Comparison of ENCODE assay signal across 14 cellular contexts in genomic region chr12:89098390-89099102, GRCh38.
DNase-seq lines count a peak whose midpoint lies in the region; ATAC-seq, FAIRE-seq and TF ChIP-seq lines count a peak whose summit lies in the region.
"Had no signal": no experiment of that assay in that cellular context is flagged by ENCODE, and none has a peak within 500 bp of the region (broad histone marks: within the 10 kb centered on the region; RNA-seq: fewer than 3 reads in every experiment).

No MANE protein-coding gene starts in this region.

- H3K9ac ChIP-seq in astrocyte (ENCODE audit: low read length) (no peak overlapping the region), mammary epithelial cell (ENCODE audit: insufficient read depth, low read length) (no peak overlapping the region)

- dilution Hi-C loops in mammary epithelial cell (cut with HindIII; ENCODE audit: low sequenced_read_pairs) = loop anchor here (5.0 kb wide), 1 partner anchor 39 kb away; no protein-coding TSS in a partner anchor

- peak overlapping the region; percentile 57 for H2AFZ ChIP-seq in astrocyte (ENCODE audit: low read depth, low read length)
- H2AFZ ChIP-seq in mammary epithelial cell (ENCODE audit: low read depth, low read length) = no peak overlapping the region

- H3K27ac ChIP-seq in astrocyte (ENCODE audit: low read depth, low read length) (no peak overlapping the region), iPS DF 6.9 (ENCODE audit: low read length) (no peak overlapping the region), mammary epithelial cell (ENCODE audit: insufficient read depth, low read depth, low read length) (no peak overlapping the region)
- H3K27ac ChIP-seq: tibial nerve had no signal

- no peaks in the 10 kb centered on the region for H3K36me3 ChIP-seq in astrocyte (ENCODE audit: insufficient read depth, low read length)
- H3K36me3 ChIP-seq in iPS DF 6.9 (ENCODE audit: control insufficient read depth, insufficient read depth, low read length) = no peaks in the 10 kb centered on the region; the same call in 1 of the 2 replicates
- no peaks in the 10 kb centered on the region for H3K36me3 ChIP-seq in mammary epithelial cell (ENCODE audit: insufficient read depth, low read length)
- H3K36me3 ChIP-seq: tibial nerve had no signal

- no peak for FAIRE-seq in astrocyte (lab: Jason Lieb, UNC)
- FAIRE-seq: islet of Langerhans had no signal

- BruUV-seq in mammary epithelial cell (replicated peaks; lab: Mats Ljungman, UMichigan) = no TSS peak

- H3K9me3 Mint-ChIP-seq in astrocyte (ENCODE audit: unreplicated experiment) = no peaks in the 10 kb centered on the region
- H3K9me3 Mint-ChIP-seq: effector memory CD8-positive, alpha-beta T cell had no signal

- no peaks in the 10 kb centered on the region for H3K27me3 ChIP-seq in astrocyte (ENCODE audit: insufficient read depth, low read length)
- no peaks in the 10 kb centered on the region for H3K27me3 ChIP-seq in iPS DF 6.9 (ENCODE audit: control insufficient read depth, insufficient read depth, low read length)
- H3K27me3 ChIP-seq in mammary epithelial cell (ENCODE audit: insufficient read depth, low read length) = no peaks in the 10 kb centered on the region
- H3K27me3 ChIP-seq: tibial nerve had no signal

- in situ Hi-C loops in mammary epithelial cell (cut with MboI; ENCODE audit: low sequenced_read_pairs in 2 of 2) = no loop called here

- no peaks in the 10 kb centered on the region for H4K20me1 ChIP-seq in astrocyte (ENCODE audit: insufficient read depth, low read length)
- H4K20me1 ChIP-seq in mammary epithelial cell (ENCODE audit: insufficient read depth, low read length) = no peaks in the 10 kb centered on the region

- H3K4me1 ChIP-seq in astrocyte (ENCODE audit: insufficient read depth, low read length) (peaks cover 5% of the 10 kb centered on the region), iPS DF 6.9 (ENCODE audit: control insufficient read depth, insufficient read depth, low read length) (peaks cover 11% of the 10 kb centered on the region; the same call in 1 of the 2 replicates), mammary epithelial cell (ENCODE audit: insufficient read depth, low read length) (no peaks in the 10 kb centered on the region)
- H3K4me1 ChIP-seq: tibial nerve had no signal

- no CpG with 5 or more reads among the region's 13 CpGs for WGBS in iPS DF 6.9 (ENCODE audit: insufficient coverage, insufficient read length)
- 73% methylated on average over 12 of the region's 13 CpGs for WGBS in mammary epithelial cell (ENCODE audit: low coverage, missing lambda C conversion rate)

- H3K4me2 ChIP-seq in astrocyte (ENCODE audit: low read length) (peak overlapping the region; percentile 44), mammary epithelial cell (ENCODE audit: insufficient read depth, low read depth, low read length) (no peak overlapping the region)

- no peaks in the 10 kb centered on the region for H3K4me1 Mint-ChIP-seq in astrocyte (ENCODE audit: low read depth, unreplicated experiment)

- no peak for TF ChIP-seq CTCF in AG10803 (conservative IDR thresholded peaks at IDR 0.05; ENCODE audit: low read length)
- TF ChIP-seq CTCF in astrocyte (IDR thresholded peaks at IDR 0.05; ENCODE audit: insufficient read depth, low read depth, low read length) = no peak
- TF ChIP-seq CTCF in mammary epithelial cell (conservative IDR thresholded peaks at IDR 0.05 in 1 of 2, IDR thresholded peaks at IDR 0.05 in 1 of 2; ENCODE audit: extremely low read depth in 1 of 2, insufficient read depth in 1 of 2, low read depth in 1 of 2, low read length in 2 of 2) = no peak

- H3K4me3 ChIP-seq in AG10803 (ENCODE audit: low read length) (no peak overlapping the region), astrocyte (ENCODE audit: insufficient read depth, low read depth, low read length) (no peak overlapping the region), iPS DF 6.9 (ENCODE audit: low read length) (no peak overlapping the region), mammary epithelial cell (replicated peaks in 1 of 3; ENCODE audit: insufficient read depth in 1 of 3, low read depth in 2 of 3, low read length in 3 of 3) (no peak overlapping the region)
- H3K4me3 ChIP-seq: tibial nerve had no signal

- ATAC-seq in GM21447 (IDR thresholded peaks at IDR 0.05; ENCODE audit: unreplicated experiment) = no peak
- no peak for ATAC-seq in stimulated activated naive CD8-positive, alpha-beta T cell treated with anti-CD3 and anti-CD28 coated beads, Interleukin-15, Interleukin-2, amounts not matched to agents 100 U/mL and 50 U/mL, for 24 hours
- no peak for ATAC-seq in HG02885 (IDR thresholded peaks at IDR 0.05; ENCODE audit: poor library complexity, unreplicated experiment)
- ATAC-seq: activated CD8-positive, alpha-beta T cell treated with anti-CD3 and anti-CD28 coated beads, Interleukin-2, amount 10 ng/mL, durations not matched to agents 7 days and 5 days; effector memory CD8-positive, alpha-beta T cell had no signal

- H3K9me3 ChIP-seq in astrocyte (ENCODE audit: insufficient read depth, low read depth, low read length) = no peaks in the 10 kb centered on the region
- H3K9me3 ChIP-seq in iPS DF 6.9 (ENCODE audit: control insufficient read depth, insufficient read depth, low read length) = no peaks in the 10 kb centered on the region
- H3K9me3 ChIP-seq in mammary epithelial cell (replicated peaks; ENCODE audit: insufficient read depth, low read length) = no peaks in the 10 kb centered on the region
- H3K9me3 ChIP-seq: tibial nerve had no signal

- no peaks in the 10 kb centered on the region for H3K36me3 Mint-ChIP-seq in astrocyte (ENCODE audit: low read depth, unreplicated experiment)
- H3K36me3 Mint-ChIP-seq: activated naive CD8-positive, alpha-beta T cell had no signal

- H3K4me3 Mint-ChIP-seq in astrocyte (ENCODE audit: unreplicated experiment) = no peak overlapping the region
- H3K4me3 Mint-ChIP-seq: activated CD8-positive, alpha-beta T cell treated with anti-CD3 and anti-CD28 coated beads, Interleukin-2, amount 10 ng/mL, durations not matched to agents 7 days and 5 days; activated naive CD8-positive, alpha-beta T cell; effector memory CD8-positive, alpha-beta T cell had no signal

- H3K27me3 Mint-ChIP-seq in astrocyte (ENCODE audit: low read depth, unreplicated experiment) = no peaks in the 10 kb centered on the region

- CTCF ChIA-PET in mammary epithelial cell (lab: Charles Lee; ENCODE audit: low non-redundant PET) = no interaction called here

- peak; percentile 12 for DNase-seq in AG10803 (ENCODE audit: low read depth)
- DNase-seq in NCI-H1092 treated with DMSO at 0.1 percent for 48 hours (lab: John Stamatoyannopoulos, UW) = peak; percentile 72
- peak; percentile 12 for DNase-seq in astrocyte (ENCODE audit: low read depth)
- DNase-seq in iPS DF 6.9 (ENCODE audit: low read depth, low spot score) = peak; percentile 63
- DNase-seq in stimulated activated naive CD8-positive, alpha-beta T cell treated with anti-CD3 and anti-CD28 coated beads, Interleukin-15, Interleukin-2, amounts not matched to agents 100 U/mL and 50 U/mL, for 24 hours = no peak
- no peak for DNase-seq in mammary epithelial cell
- DNase-seq: activated CD8-positive, alpha-beta T cell treated with anti-CD3 and anti-CD28 coated beads, Interleukin-2, amount 10 ng/mL, durations not matched to agents 7 days and 5 days; effector memory CD8-positive, alpha-beta T cell; NCI-H446 treated with DMSO at 0.1 percent for 48 hours had no signal

- intact Hi-C loops in mammary epithelial cell (cut with micrococcal nuclease) = no loop called here

- no peak overlapping the region for H3K27ac Mint-ChIP-seq in astrocyte (ENCODE audit: unreplicated experiment)
- H3K27ac Mint-ChIP-seq: activated CD8-positive, alpha-beta T cell treated with anti-CD3 and anti-CD28 coated beads, Interleukin-2, amount 10 ng/mL, durations not matched to agents 7 days and 5 days; activated naive CD8-positive, alpha-beta T cell; effector memory CD8-positive, alpha-beta T cell had no signal

- H3K79me2 ChIP-seq in astrocyte (ENCODE audit: insufficient read depth, low read length) (no peaks in the 10 kb centered on the region), mammary epithelial cell (ENCODE audit: insufficient read depth, low read length) (no peaks in the 10 kb centered on the region)

Comparison
In these comparisons a context has a peak if more than half of its experiments do, and no peak if none do; other contexts are left out.
1. DNase-seq: peak in AG10803 (single experiment), NCI-H1092 treated with DMSO at 0.1 percent for 48 hours (single experiment), astrocyte (single experiment) and iPS DF 6.9 (single experiment); none in stimulated activated naive CD8-positive, alpha-beta T cell treated with anti-CD3 and anti-CD28 coated beads, Interleukin-15, Interleukin-2, amounts not matched to agents 100 U/mL and 50 U/mL, for 24 hours (single experiment) and mammary epithelial cell (single experiment).